ENCODE assay signal across 8 cellular contexts in the genomic region with DNA sequence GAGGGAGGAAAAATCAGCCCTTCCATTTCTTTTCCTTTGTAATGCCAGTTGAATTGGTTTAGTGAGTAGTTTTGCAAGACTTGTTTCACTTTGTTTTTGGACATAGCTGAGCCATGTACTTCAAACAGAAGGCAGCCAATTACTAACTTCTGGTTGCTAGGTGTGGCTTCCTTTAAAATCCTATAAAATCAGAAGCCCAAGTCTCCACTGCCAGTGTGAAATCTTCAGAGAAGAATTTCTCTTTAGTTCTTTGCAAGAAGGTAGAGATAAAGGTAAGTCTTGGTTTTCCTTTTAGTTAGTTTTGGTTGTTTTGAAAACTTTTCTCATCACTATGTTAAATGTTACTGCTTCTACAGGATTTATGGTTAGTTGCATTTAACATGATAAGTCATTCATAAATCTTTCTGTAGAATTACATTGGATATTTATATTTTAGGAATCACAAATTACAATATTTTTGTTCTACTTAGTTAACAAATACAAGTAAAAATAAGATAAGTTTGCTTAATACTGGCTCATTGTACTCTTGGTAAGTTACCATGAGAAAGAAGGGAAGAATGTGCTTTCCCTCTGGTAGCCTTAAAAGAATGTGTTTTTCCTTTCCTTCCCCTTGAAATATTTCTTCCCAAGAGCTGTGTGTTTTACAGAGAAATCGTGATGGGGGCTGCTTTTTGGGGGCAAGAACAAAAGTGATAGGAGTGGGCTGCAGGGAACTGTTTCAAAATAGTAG. TPM values are rescaled to one million over a fixed set of nuclear protein-coding genes. Genes with fewer than 3 reads are reported as not detected.
DNase-seq lines count a peak whose midpoint lies in the region; ATAC-seq and TF ChIP-seq lines count a peak whose summit lies in the region.

Gene ANXA1, plus strand, starts transcription at position 213 of the 730 bp plus-strand sequence. CDS start 6,671 bp downstream, outside the sequence.

- no peak within 1 kb of the TSS for H2AFZ ChIP-seq in mammary epithelial cell (ENCODE audit: low read depth, low read length)

- H3K9ac ChIP-seq in mammary epithelial cell (ENCODE audit: insufficient read depth, low read length): peak within 1 kb of the TSS; percentile 100

- no TSS peak for BruUV-seq in mammary epithelial cell (replicated peaks; lab: Mats Ljungman, UMichigan)

- H4K20me1 ChIP-seq in mammary epithelial cell (ENCODE audit: insufficient read depth, low read length): peaks cover 6% of the 10 kb centered on the region

- H3K4me2 ChIP-seq in mammary epithelial cell (ENCODE audit: insufficient read depth, low read depth, low read length): peak within 1 kb of the TSS; percentile 80

- peak within 1 kb of the TSS; percentile 99 for H3K27ac ChIP-seq in mammary epithelial cell (ENCODE audit: insufficient read depth, low read depth, low read length)
- H3K27ac ChIP-seq in thoracic aorta: peak within 1 kb of the TSS; percentile 75 to 88

- H3K4me1 ChIP-seq in mammary epithelial cell (ENCODE audit: insufficient read depth, low read length): peaks cover 39% of the 10 kb centered on the region
- H3K4me1 ChIP-seq in thoracic aorta (ENCODE audit: control insufficient read depth in 1 of 2, low read depth in 2 of 2): peaks cover 50 to 58% of the 10 kb centered on the region in 2 donors

- WGBS in mammary epithelial cell (ENCODE audit: low coverage, missing lambda C conversion rate): 0% methylated on average over 1 of the region's 1 CpG

- H3K36me3 ChIP-seq in mammary epithelial cell (ENCODE audit: insufficient read depth, low read length) (peaks cover 3% of the 10 kb centered on the region), thoracic aorta (peaks cover 5% of the 10 kb centered on the region)

- peaks cover 47% of the 10 kb centered on the region for H3K79me2 ChIP-seq in mammary epithelial cell (ENCODE audit: insufficient read depth, low read length)

- CTCF ChIA-PET in mammary epithelial cell (lab: Charles Lee; ENCODE audit: low non-redundant PET): no interaction called here

- TF ChIP-seq CTCF in mammary epithelial cell (conservative IDR thresholded peaks at IDR 0.05 in 1 of 2, IDR thresholded peaks at IDR 0.05 in 1 of 2; ENCODE audit: extremely low read depth in 1 of 2, insufficient read depth in 1 of 2, low read depth in 1 of 2, low read length in 2 of 2): no peak
- TF ChIP-seq CTCF in thoracic aorta (IDR thresholded peaks at IDR 0.05): no peak

- no peaks in the 10 kb centered on the region for H3K27me3 ChIP-seq in mammary epithelial cell (ENCODE audit: insufficient read depth, low read length)
- no peaks in the 10 kb centered on the region for H3K27me3 ChIP-seq in thoracic aorta (replicated peaks; ENCODE audit: insufficient read depth)

- ATAC-seq in thoracic aorta (ENCODE audit: insufficient number of reproducible peaks, low FRiP score, low read depth) (no peak), HG02623 (IDR thresholded peaks at IDR 0.05; ENCODE audit: unreplicated experiment) (no peak), HG02571 (IDR thresholded peaks at IDR 0.05; ENCODE audit: unreplicated experiment) (no peak)

- H3K9me3 ChIP-seq in mammary epithelial cell (replicated peaks; ENCODE audit: insufficient read depth, low read length) (no peaks in the 10 kb centered on the region), thoracic aorta (no peaks in the 10 kb centered on the region)

- in situ Hi-C loops in mammary epithelial cell (cut with MboI; ENCODE audit: low sequenced_read_pairs in 2 of 2): no loop called here

- DNase-seq in EL (peak; percentile 79), NCI-H460 (ENCODE audit: extremely low read depth, low read depth) (peak; percentile 88), mammary epithelial cell (peak; percentile 93), kidney glomerular epithelial cell (lab: John Stamatoyannopoulos, UW) (peak; percentile 88), thoracic aorta (ENCODE audit: low spot score) (no peak), NCI-H2171 treated with DMSO at 0.1 percent for 48 hours (lab: John Stamatoyannopoulos, UW) (no peak)

- intact Hi-C loops in mammary epithelial cell (cut with micrococcal nuclease): loop anchor here (1.0 kb wide), 2 partner anchors 20 to 33 kb away; no protein-coding TSS in a partner anchor

- dilution Hi-C loops in mammary epithelial cell (cut with HindIII; ENCODE audit: low sequenced_read_pairs): no loop called here

- H3K4me3 ChIP-seq in mammary epithelial cell (replicated peaks in 1 of 3; ENCODE audit: insufficient read depth in 1 of 3, low read depth in 2 of 3, low read length in 3 of 3) (peak within 1 kb of the TSS; percentile 62 to 99 (median 97)), thoracic aorta (peak within 1 kb of the TSS; percentile 84)

RNA-seq across cellular contexts. Expression of gene ANXA1, which starts in this region (rescaled TPM):
- total RNA-seq in NCI-H460 (2014; rRNA removed; shearing (Covaris generic)): 617 and 627 TPM in 2 replicates
- polyA plus RNA-seq in NCI-H460 (2014; cell fraction: nucleus; rRNA removed): 490 and 549 TPM in 2 replicates
- total RNA-seq in mammary epithelial cell (100 to 1,000 TPM; 461 to 672 TPM), thoracic aorta (100 to 1,000 TPM; 485 to 668 TPM)
- polyA plus RNA-seq in mammary epithelial cell: 564 TPM
- 268 TPM for polyA minus RNA-seq in mammary epithelial cell

Comparison
In these comparisons a context has a peak if more than half of its experiments do, and no peak if none do; other contexts are left out.
1. DNase-seq: peak in EL (single experiment), NCI-H460 (single experiment), mammary epithelial cell (single experiment) and kidney glomerular epithelial cell (single experiment); none in thoracic aorta (single experiment) and NCI-H2171 treated with DMSO at 0.1 percent for 48 hours (single experiment).